20 cellular contexts compared by ENCODE assay signal in the genomic region with DNA sequence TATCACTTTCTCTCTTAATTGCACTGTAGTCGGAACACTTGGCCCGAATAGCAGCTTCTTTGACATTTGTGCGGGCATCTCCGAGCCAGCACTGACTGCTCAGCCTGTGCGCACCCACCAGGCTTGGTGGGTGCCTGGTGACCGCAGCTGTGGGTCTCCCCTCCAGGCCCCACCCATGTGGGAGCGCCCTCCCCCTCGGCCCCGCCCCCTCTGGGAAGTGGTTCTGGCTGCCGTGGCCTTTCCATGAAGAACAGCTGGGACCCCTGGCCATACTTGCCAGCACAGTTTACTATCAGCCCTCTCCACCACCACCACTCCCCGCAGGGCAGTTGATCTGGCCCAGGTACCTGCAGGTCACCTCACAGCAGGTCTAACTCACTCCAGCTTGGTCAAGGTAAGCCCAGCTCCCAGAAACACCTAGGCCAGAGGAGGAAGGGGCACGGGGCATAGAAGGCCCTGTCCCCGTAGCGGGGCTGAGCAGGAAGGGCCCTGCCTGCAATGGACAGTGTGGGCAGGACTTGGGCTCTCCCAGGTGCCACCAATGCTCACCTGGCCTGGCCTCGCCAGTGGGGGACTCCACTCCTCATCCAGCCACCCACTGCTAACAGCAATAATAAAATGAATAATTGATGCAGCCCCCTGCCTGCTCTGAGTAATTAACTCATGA. TPM values are rescaled to one million over a fixed set of nuclear protein-coding genes. Genes with fewer than 3 reads are reported as not detected.
DNase-seq lines count a peak whose midpoint lies in the region; ATAC-seq and TF ChIP-seq lines count a peak whose summit lies in the region.
"Had no signal": no experiment of that assay in that cellular context is flagged by ENCODE, and none has a peak within 500 bp of the region (broad histone marks: within the 10 kb centered on the region; RNA-seq: fewer than 3 reads in every experiment).

No MANE protein-coding gene starts in this region.

- H3K36me3 ChIP-seq in SK-N-SH (replicated peaks in 1 of 2; ENCODE audit: control insufficient read depth in 1 of 2, insufficient read depth in 2 of 2, low read length in 1 of 2) = no peaks in the 10 kb centered on the region
- H3K36me3 ChIP-seq: BE2C had no signal

- no peak for ATAC-seq in SK-N-SH treated with all-trans-retinoic acid at 6 μM for 48 hours
- ATAC-seq: Panc1 had no signal

- DNase-seq in SK-N-SH (peak; percentile 57), HEK293T (ENCODE audit: extremely low spot score) (peak; percentile 3), germinal center (ENCODE audit: low spot score) (peak; percentile 1), type B pancreatic cell (ENCODE audit: extremely low spot score, unreplicated experiment) (peak; percentile 32), NCI-H526 treated with DMSO at 0.1 percent for 48 hours (lab: John Stamatoyannopoulos, UW) (no peak), NCI-H1105 treated with DMSO at 0.1 percent for 48 hours (lab: John Stamatoyannopoulos, UW) (no peak)
- no peak for DNase-seq in stimulated activated CD4-positive, alpha-beta T cell treated with anti-CD3 and anti-CD28 coated beads, Interleukin-2, amount 100 ng/mL, for 24 hours
- DNase-seq: DND-41, GM23248, HFFc6, NCI-H1092 treated with DMSO at 0.1 percent for 48 hours, NCI-H1694, NCI-H524 had no signal

- no peak overlapping the region for H3K4me3 Mint-ChIP-seq in type B pancreatic cell
- H3K4me3 Mint-ChIP-seq: CD8-positive, alpha-beta memory T cell; HFFc6 had no signal

- no peak for TF ChIP-seq CTCF in SK-N-SH (IDR thresholded peaks at IDR 0.05)
- TF ChIP-seq CTCF in type B pancreatic cell (conservative IDR thresholded peaks at IDR 0.05) = no peak

- H3K36me3 Mint-ChIP-seq in type B pancreatic cell = no peaks in the 10 kb centered on the region

- TF ChIP-seq EP300 in SK-N-SH (IDR thresholded peaks at IDR 0.05; ENCODE audit: borderline replicate concordance in 1 of 2, low read depth in 1 of 2, low read length in 1 of 2) = no peak

- H3K4me2 ChIP-seq in SK-N-SH = no peak overlapping the region

- no peaks in the 10 kb centered on the region for H3K9me3 ChIP-seq in SK-N-SH
- H3K9me3 ChIP-seq: BE2C had no signal

- no peaks in the 10 kb centered on the region for H3K79me2 ChIP-seq in SK-N-SH (ENCODE audit: insufficient read depth)

- H3F3A ChIP-seq in SK-N-SH (replicated peaks; ENCODE audit: insufficient read depth) = no peaks in the 10 kb centered on the region

- no peak overlapping the region for H3K27ac ChIP-seq in SK-N-SH (ENCODE audit: low read depth in 2 of 2, low read length in 1 of 2)
- H3K27ac ChIP-seq: 22Rv1, GM23248, SK-N-MC had no signal

- no peak overlapping the region for H3K9ac ChIP-seq in SK-N-SH
- H3K9ac ChIP-seq: GM23248 had no signal

- peaks cover 30% of the 10 kb centered on the region for H3K27me3 ChIP-seq in SK-N-SH (ENCODE audit: insufficient read depth)

- H2AFZ ChIP-seq in SK-N-SH (ENCODE audit: low read depth) = no peak overlapping the region
- H2AFZ ChIP-seq: GM23248 had no signal

- CTCF ChIA-PET in SK-N-SH (lab: Yijun Ruan, JAX) = interaction anchor here (0.9 to 1.9 kb wide), 3 partner anchors 10 to 43 kb away, joined by 3 to 9 read pairs (median 3); no protein-coding TSS in a partner anchor
- CTCF ChIA-PET in HEK293T (lab: Yijun Ruan, JAX) = interaction anchor here (0.6 kb wide), 1 partner anchor 129 kb away, joined by 3 read pairs; no protein-coding TSS in a partner anchor

- no peak for TF ChIP-seq RAD21 in SK-N-SH (IDR thresholded peaks at IDR 0.05; ENCODE audit: low read length)

- no peak overlapping the region for H3K4me3 ChIP-seq in SK-N-SH (ENCODE audit: low read depth in 2 of 2, low read length in 1 of 2)
- H3K4me3 ChIP-seq: GM23248, SK-N-MC had no signal

- H4K20me1 ChIP-seq in SK-N-SH (ENCODE audit: insufficient read depth) = peaks cover 3% of the 10 kb centered on the region; the same call in 1 of the 2 replicates

- H3K27me3 Mint-ChIP-seq in type B pancreatic cell = peaks cover 35% of the 10 kb centered on the region

- POLR2A ChIA-PET in SK-N-SH (lab: Yijun Ruan, JAX) (interaction anchor here (1.0 kb wide), 1 partner anchor 569 kb away, joined by 3 read pairs; no protein-coding TSS in a partner anchor), HEK293T (lab: Yijun Ruan, JAX) (no interaction called here)

- 63% methylated on average over 8 of the region's 15 CpGs for WGBS in SK-N-SH (ENCODE audit: low lambda C conversion rate)

- H3K9me2 ChIP-seq in SK-N-SH = no peaks in the 10 kb centered on the region

- H3K9me3 Mint-ChIP-seq in type B pancreatic cell = no peaks in the 10 kb centered on the region
- H3K9me3 Mint-ChIP-seq: CD8-positive, alpha-beta memory T cell; HFFc6 had no signal

- H3K27ac Mint-ChIP-seq in type B pancreatic cell = no peak overlapping the region
- H3K27ac Mint-ChIP-seq: HFFc6 had no signal

- H3K4me1 Mint-ChIP-seq in type B pancreatic cell (ENCODE audit: unreplicated experiment) = peaks cover 4% of the 10 kb centered on the region

- peaks cover 0 to 8% of the 10 kb centered on the region in 2 experiments; a peak in 1 of 4 replicates for H3K4me1 ChIP-seq in SK-N-SH (ENCODE audit: control insufficient read depth in 1 of 2, insufficient read depth in 2 of 2, low read depth in 1 of 2, low read length in 1 of 2)
- H3K4me1 ChIP-seq: BE2C had no signal

TF ChIP-seq in SK-N-SH, 30 proteins besides CTCF, POLR2A, EP300 and RAD21:
- TF ChIP-seq, protein P1, sequence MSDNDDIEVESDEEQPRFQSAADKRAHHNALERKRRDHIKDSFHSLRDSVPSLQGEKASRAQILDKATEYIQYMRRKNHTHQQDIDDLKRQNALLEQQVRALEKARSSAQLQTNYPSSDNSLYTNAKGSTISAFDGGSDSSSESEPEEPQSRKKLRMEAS (IDR thresholded peaks at IDR 0.05; ENCODE audit: low read depth) = no peak
- no peak for TF ChIP-seq NRF1 (IDR thresholded peaks at IDR 0.05; ENCODE audit: low read depth, low read length)

TF ChIP-seq in SK-N-SH treated with all-trans-retinoic acid at 6 μM for 48 hours, 23 proteins besides CTCF, POLR2A, EP300 and RAD21:
- TF ChIP-seq ZNF565 (CRISPR knock-in tag; conservative IDR thresholded peaks at IDR 0.05; ENCODE audit: low read depth) (no peak), ZFP30 (CRISPR knock-in tag; IDR thresholded peaks at IDR 0.05) (no peak)

TF ChIP-seq in HEK293T, 16 proteins besides CTCF, POLR2A, EP300 and RAD21:
- TF ChIP-seq ZNF384 (IDR thresholded peaks at IDR 0.05) (no peak), SP1 (IDR thresholded peaks at IDR 0.05) (no peak), FOXM1 (IDR thresholded peaks at IDR 0.05; ENCODE audit: borderline replicate concordance) (no peak), FOXK2 (IDR thresholded peaks at IDR 0.05) (no peak), SUZ12 (IDR thresholded peaks at IDR 0.05) (no peak), CTBP1 (IDR thresholded peaks at IDR 0.05; ENCODE audit: borderline replicate concordance) (no peak), NFRKB (IDR thresholded peaks at IDR 0.05) (no peak), ARNT (IDR thresholded peaks at IDR 0.05) (no peak)
- TF ChIP-seq, protein P2, sequence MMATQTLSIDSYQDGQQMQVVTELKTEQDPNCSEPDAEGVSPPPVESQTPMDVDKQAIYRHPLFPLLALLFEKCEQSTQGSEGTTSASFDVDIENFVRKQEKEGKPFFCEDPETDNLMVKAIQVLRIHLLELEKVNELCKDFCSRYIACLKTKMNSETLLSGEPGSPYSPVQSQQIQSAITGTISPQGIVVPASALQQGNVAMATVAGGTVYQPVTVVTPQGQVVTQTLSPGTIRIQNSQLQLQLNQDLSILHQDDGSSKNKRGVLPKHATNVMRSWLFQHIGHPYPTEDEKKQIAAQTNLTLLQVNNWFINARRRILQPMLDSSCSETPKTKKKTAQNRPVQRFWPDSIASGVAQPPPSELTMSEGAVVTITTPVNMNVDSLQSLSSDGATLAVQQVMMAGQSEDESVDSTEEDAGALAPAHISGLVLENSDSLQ (IDR thresholded peaks at IDR 0.05) = no peak

RNA-seq across cellular contexts. Expression of a gene that starts 5.8 kb away (rescaled TPM):
- not detected in 2 replicates for polyA plus RNA-seq in SK-N-SH (2012; rRNA removed)
- 0.01 TPM in 1 of 2 replicates, not detected in the other for polyA plus RNA-seq in SK-N-SH (2012; cell fraction: cytosol; rRNA removed)
- polyA plus RNA-seq in SK-N-SH (2012; cell fraction: nucleus; rRNA removed) = not detected in 2 replicates
- total RNA-seq in type B pancreatic cell (ENCODE audit: low replicate concordance) = 0.90 and 1.3 TPM in 2 replicates
- total RNA-seq: HFFc6, M059J had no signal
- polyA plus RNA-seq: GM23248 had no signal

Comparison
In these comparisons a context has a peak if more than half of its experiments do, and no peak if none do; other contexts are left out.
1. DNase-seq: peak in SK-N-SH (single experiment), HEK293T (single experiment), germinal center (single experiment) and type B pancreatic cell (single experiment); none in NCI-H526 treated with DMSO at 0.1 percent for 48 hours (single experiment), stimulated activated CD4-positive, alpha-beta T cell treated with anti-CD3 and anti-CD28 coated beads, Interleukin-2, amount 100 ng/mL, for 24 hours (0 of 2) and NCI-H1105 treated with DMSO at 0.1 percent for 48 hours (single experiment).